21 cellular contexts compared by ENCODE assay signal in the genomic region with DNA sequence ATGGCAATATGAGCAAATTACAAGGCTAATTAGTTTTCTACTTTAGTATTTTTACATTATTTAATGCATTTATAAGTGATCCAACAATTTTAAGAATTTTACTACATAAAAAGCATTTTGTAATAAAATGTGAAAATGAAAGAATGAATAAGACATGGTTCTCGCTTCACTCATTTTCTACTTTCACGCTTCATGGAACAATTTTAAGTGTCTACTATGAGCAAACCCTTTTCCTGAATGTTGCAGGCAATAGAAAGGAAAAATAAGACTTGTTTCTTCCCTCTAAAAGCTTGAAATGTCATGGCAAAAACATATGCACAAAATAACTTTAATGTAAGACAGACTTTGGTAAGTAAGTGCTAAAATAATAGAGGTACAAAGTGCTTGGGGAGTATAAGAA.
DNase-seq lines count a peak whose midpoint lies in the region; ATAC-seq, FAIRE-seq and TF ChIP-seq lines count a peak whose summit lies in the region.
"Had no signal": no experiment of that assay in that cellular context is flagged by ENCODE, and none has a peak within 500 bp of the region (broad histone marks: within the 10 kb centered on the region; RNA-seq: fewer than 3 reads in every experiment).

No MANE protein-coding gene starts in this region.

- H3K9me3 Mint-ChIP-seq in activated T-cell treated with anti-CD3 and anti-CD28 coated beads, Interleukin-2, amount 50 U/mL, for 24 hours: no peaks in the 10 kb centered on the region
- H3K9me3 Mint-ChIP-seq in activated T-cell treated with anti-CD3 and anti-CD28 coated beads, Interleukin-2, amount 50 U/mL, for 72 hours: peaks cover 0 to 3% of the 10 kb centered on the region in 2 donors

- no peak overlapping the region for H3K4me3 ChIP-seq in smooth muscle cell
- H3K4me3 ChIP-seq: A549 had no signal

- no peak for DNase-seq in activated T-cell treated with anti-CD3 and anti-CD28 coated beads, Interleukin-2, amount 50 U/mL, for 24 hours
- DNase-seq in activated T-cell treated with anti-CD3 and anti-CD28 coated beads, Interleukin-2, amount 50 U/mL, for 72 hours: no peak
- DNase-seq in RCC 7860 (ENCODE audit: low spot score): no peak
- no peak for DNase-seq in smooth muscle cell (lab: John Stamatoyannopoulos, UW; ENCODE audit: unreplicated experiment)
- DNase-seq in EL: no peak
- no peak for DNase-seq in stimulated activated CD4-positive, alpha-beta T cell treated with anti-CD3 and anti-CD28 coated beads, Interleukin-2, amount 100 ng/mL, for 24 hours
- DNase-seq: CD4-positive, CD25-positive, alpha-beta regulatory T cell; DMS53; GOT3; KG1; NCI-H1092; NCI-H1694; NCI-H345; NCI-H69; NK-92 treated with Interleukin-12 subunit alpha and Interleukin-12 subunit beta, amount 100 ng/mL, for 24 hours had no signal

- FAIRE-seq in RCC 7860 (lab: Jason Lieb, UNC) (peak; percentile 87), islet of Langerhans (lab: Jason Lieb, UNC) (peak; percentile 64)
- FAIRE-seq: A549, GM12891, GM19239 had no signal

- H4K20me1 ChIP-seq in smooth muscle cell (ENCODE audit: low read depth): no peaks in the 10 kb centered on the region

- H3K27ac Mint-ChIP-seq in activated T-cell treated with anti-CD3 and anti-CD28 coated beads, Interleukin-2, amount 50 U/mL, for 24 hours: peak overlapping the region; percentile 81
- no peak overlapping the region for H3K27ac Mint-ChIP-seq in activated T-cell treated with anti-CD3 and anti-CD28 coated beads, Interleukin-2, amount 50 U/mL, for 72 hours
- H3K27ac Mint-ChIP-seq: CD4-positive, CD25-positive, alpha-beta regulatory T cell had no signal

- H3K27me3 ChIP-seq in smooth muscle cell (ENCODE audit: low read depth): no peaks in the 10 kb centered on the region

- H3K4me1 ChIP-seq in smooth muscle cell (ENCODE audit: low read depth): no peaks in the 10 kb centered on the region
- H3K4me1 ChIP-seq: A549 had no signal

- H3K4me1 Mint-ChIP-seq in activated T-cell treated with anti-CD3 and anti-CD28 coated beads, Interleukin-2, amount 50 U/mL, for 24 hours (ENCODE audit: low read depth): peaks cover 6% of the 10 kb centered on the region
- peaks cover 6% of the 10 kb centered on the region for H3K4me1 Mint-ChIP-seq in activated T-cell treated with anti-CD3 and anti-CD28 coated beads, Interleukin-2, amount 50 U/mL, for 72 hours (ENCODE audit: low read depth)
- H3K4me1 Mint-ChIP-seq: CD4-positive, CD25-positive, alpha-beta regulatory T cell had no signal

- no peak overlapping the region for H3K4me3 Mint-ChIP-seq in activated T-cell treated with anti-CD3 and anti-CD28 coated beads, Interleukin-2, amount 50 U/mL, for 24 hours
- peak overlapping the region in 1 of 2 donors; percentile 46 for H3K4me3 Mint-ChIP-seq in activated T-cell treated with anti-CD3 and anti-CD28 coated beads, Interleukin-2, amount 50 U/mL, for 72 hours
- H3K4me3 Mint-ChIP-seq: CD4-positive, CD25-positive, alpha-beta regulatory T cell had no signal

- H3F3A ChIP-seq in smooth muscle cell (ENCODE audit: low read depth): peaks cover 17% of the 10 kb centered on the region

- H3K9ac ChIP-seq in smooth muscle cell (ENCODE audit: low read depth): no peak overlapping the region

- peaks cover 36% of the 10 kb centered on the region for H3K27me3 Mint-ChIP-seq in activated T-cell treated with anti-CD3 and anti-CD28 coated beads, Interleukin-2, amount 50 U/mL, for 24 hours
- H3K27me3 Mint-ChIP-seq in activated T-cell treated with anti-CD3 and anti-CD28 coated beads, Interleukin-2, amount 50 U/mL, for 72 hours (ENCODE audit: low read depth): peaks cover 33% of the 10 kb centered on the region
- H3K27me3 Mint-ChIP-seq: CD4-positive, CD25-positive, alpha-beta regulatory T cell had no signal

- H3K4me2 ChIP-seq in smooth muscle cell: peak overlapping the region; percentile 52
- H3K4me2 ChIP-seq: A549 had no signal

- H3K9me3 ChIP-seq in smooth muscle cell (replicated peaks; ENCODE audit: low read depth): no peaks in the 10 kb centered on the region
- H3K9me3 ChIP-seq: A549 had no signal

- 97% methylated on average over 2 of the region's 2 CpGs for WGBS in smooth muscle cell (ENCODE audit: low lambda C conversion rate)

- H3K27ac ChIP-seq in smooth muscle cell (ENCODE audit: low read depth): peak overlapping the region; percentile 43
- H3K27ac ChIP-seq: A549, HL-60 had no signal

- no peaks in the 10 kb centered on the region for H3K36me3 ChIP-seq in smooth muscle cell (ENCODE audit: low read depth)

- H3K79me2 ChIP-seq in smooth muscle cell (ENCODE audit: low read depth): no peaks in the 10 kb centered on the region

- ATAC-seq in activated T-cell treated with anti-CD3 and anti-CD28 coated beads, Interleukin-2, amount 50 U/mL, for 72 hours (replicated peaks in 1 of 2): no peak
- no peak for ATAC-seq in GM21360 (IDR thresholded peaks at IDR 0.05; ENCODE audit: unreplicated experiment)
- ATAC-seq: A549 had no signal

- TF ChIP-seq CTCF in smooth muscle cell (IDR thresholded peaks at IDR 0.05; ENCODE audit: borderline replicate concordance, insufficient read depth, poor library complexity, severe bottlenecking): no peak

- peak overlapping the region; percentile 78 for H2AFZ ChIP-seq in smooth muscle cell (ENCODE audit: low read depth)

- H3K36me3 Mint-ChIP-seq in activated T-cell treated with anti-CD3 and anti-CD28 coated beads, Interleukin-2, amount 50 U/mL, for 24 hours (ENCODE audit: low read depth): no peaks in the 10 kb centered on the region
- peaks cover 0 to 2% of the 10 kb centered on the region in 2 donors for H3K36me3 Mint-ChIP-seq in activated T-cell treated with anti-CD3 and anti-CD28 coated beads, Interleukin-2, amount 50 U/mL, for 72 hours (ENCODE audit: insufficient read depth in 2 of 2)
- H3K36me3 Mint-ChIP-seq: CD4-positive, CD25-positive, alpha-beta regulatory T cell had no signal
